19 cellular contexts compared by ENCODE assay signal in the genomic region with DNA sequence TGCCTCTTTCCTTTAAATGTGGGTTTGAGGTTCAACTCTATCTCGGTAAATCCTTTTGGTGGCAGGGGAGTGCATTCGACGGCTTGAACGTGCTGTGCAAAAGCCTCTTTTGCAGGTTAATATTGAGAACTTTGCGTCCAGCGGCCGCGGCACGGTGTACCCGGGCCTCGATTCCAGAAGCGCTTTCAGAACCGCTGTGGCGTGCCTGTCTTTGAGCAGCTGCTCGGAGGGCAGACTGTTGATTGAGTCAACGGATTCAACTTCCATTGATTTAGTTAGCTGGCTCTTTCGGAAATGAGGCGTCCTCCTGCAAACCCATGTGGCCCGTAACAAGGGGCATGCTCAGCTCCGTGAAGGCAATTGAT.
"Had no signal": no experiment of that assay in that cellular context is flagged by ENCODE, and none has a peak within 500 bp of the region (broad histone marks: within the 10 kb centered on the region; RNA-seq: fewer than 3 reads in every experiment).

No MANE protein-coding gene starts in this region.

- H3K27ac ChIP-seq: esophagus squamous epithelium, right atrium auricular region, upper lobe of right lung, WERI-Rb-1 had no signal

- H3K4me3 Mint-ChIP-seq: activated T-cell treated with anti-CD3 and anti-CD28 coated beads, Interleukin-2, amount 50 U/mL, for 72 hours; effector memory CD8-positive, alpha-beta T cell; nephron progenitor cell; stimulated activated naive CD8-positive, alpha-beta T cell treated with anti-CD3 and anti-CD28 coated beads, Interleukin-15, Interleukin-2, amounts not matched to agents 100 ng/mL and 50 ng/mL, for 24 hours had no signal

- H3K9me3 Mint-ChIP-seq: activated T-cell treated with anti-CD3 and anti-CD28 coated beads, Interleukin-2, amount 50 U/mL, for 72 hours; effector memory CD8-positive, alpha-beta T cell; nephron progenitor cell; stimulated activated naive CD8-positive, alpha-beta T cell treated with anti-CD3 and anti-CD28 coated beads, Interleukin-15, Interleukin-2, amounts not matched to agents 100 ng/mL and 50 ng/mL, for 24 hours had no signal

- H3K27ac Mint-ChIP-seq: activated T-cell treated with anti-CD3 and anti-CD28 coated beads, Interleukin-2, amount 50 U/mL, for 72 hours; effector memory CD8-positive, alpha-beta T cell; progenitor cell of endocrine pancreas; stimulated activated naive CD8-positive, alpha-beta T cell treated with anti-CD3 and anti-CD28 coated beads, Interleukin-15, Interleukin-2, amounts not matched to agents 100 ng/mL and 50 ng/mL, for 24 hours had no signal

- DNase-seq: activated CD4-positive, alpha-beta T cell treated with anti-CD3 and anti-CD28 coated beads, Interleukin-2, amount 50 U/mL, for 4 hours; activated effector memory CD4-positive, alpha-beta T cell treated with anti-CD3 and anti-CD28 coated beads, Interleukin-2, amount 50 U/mL, for 16 hours; activated naive CD4-positive, alpha-beta T cell treated with anti-CD3 and anti-CD28 coated beads, Interleukin-2, amount 50 U/mL, for 16 hours; activated T-cell treated with anti-CD3 and anti-CD28 coated beads, Interleukin-2, amount 50 U/mL, for 72 hours; dermis blood vessel endothelial cell; effector memory CD8-positive, alpha-beta T cell; esophagus squamous epithelium; mammary epithelial cell; nephron progenitor cell; small intestine; stimulated activated CD4-positive, alpha-beta T cell treated with anti-CD3 and anti-CD28 coated beads, Interleukin-15, amount 100 ng/mL, for 24 hours; stimulated activated CD4-positive, alpha-beta T cell treated with anti-CD3 and anti-CD28 coated beads, Interleukin-2, amount 100 ng/mL, for 48 hours; SW 1271; T-helper 2 cell; upper lobe of right lung; WERI-Rb-1 had no signal

- H3K4me1 ChIP-seq: right atrium auricular region, upper lobe of right lung had no signal

- H3K36me3 ChIP-seq: esophagus squamous epithelium, right atrium auricular region, upper lobe of right lung had no signal

- H3K4me3 ChIP-seq: esophagus squamous epithelium, right atrium auricular region, upper lobe of right lung had no signal

- H3K9me3 ChIP-seq: esophagus squamous epithelium, right atrium auricular region, upper lobe of right lung had no signal
